2 cellular contexts compared by ENCODE assay signal in genomic region chr7:17101207-17101696, GRCh38.
TF ChIP-seq lines count a peak whose summit lies in the region.

No MANE protein-coding gene starts in this region.

TF ChIP-seq in HepG2, 621 proteins besides CTCF, POLR2A, EP300 and RAD21 (continues in another document):
- TF ChIP-seq ZMYM2 (CRISPR knock-in tag; IDR thresholded peaks at IDR 0.05) (0 out of 2 replicates have a peak, but pooled peaks have one; percentile 50), RFX3 (CRISPR knock-in tag; IDR thresholded peaks at IDR 0.05) (no peak), ASH2L (IDR thresholded peaks at IDR 0.05; ENCODE audit: insufficient read length, low read depth, low read length) (no peak), MAX (IDR thresholded peaks at IDR 0.05) (no peak), PHB2 (IDR thresholded peaks at IDR 0.05; ENCODE audit: partially characterized antibody) (no peak), MED13 (CRISPR knock-in tag; IDR thresholded peaks at IDR 0.05) (no peak), STAT6 (CRISPR knock-in tag; IDR thresholded peaks at IDR 0.05; ENCODE audit: borderline replicate concordance) (no peak), ZSCAN9 (CRISPR knock-in tag; IDR thresholded peaks at IDR 0.05; ENCODE audit: borderline replicate concordance) (no peak), GTF3A (CRISPR knock-in tag; conservative IDR thresholded peaks at IDR 0.05) (no peak), ZNF678 (CRISPR knock-in tag; IDR thresholded peaks at IDR 0.05) (no peak), SYNCRIP (IDR thresholded peaks at IDR 0.05; ENCODE audit: insufficient read depth, low read depth, low read length) (no peak), TAF15 (IDR thresholded peaks at IDR 0.05; ENCODE audit: low read depth, low read length, poor library complexity, severe bottlenecking) (no peak), ZMAT3 (CRISPR knock-in tag; conservative IDR thresholded peaks at IDR 0.05) (no peak), PHF5A (CRISPR knock-in tag; IDR thresholded peaks at IDR 0.05; ENCODE audit: low read depth, unreplicated experiment) (no peak), PCBP2 (optimal IDR thresholded peaks at IDR 0.05; ENCODE audit: low read depth, low read length, poor library complexity, severe bottlenecking) (no peak), ZNF280D (CRISPR knock-in tag; IDR thresholded peaks at IDR 0.05) (0 out of 2 replicates have a peak, but pooled peaks have one; percentile 23), GRHL1 (CRISPR knock-in tag; conservative IDR thresholded peaks at IDR 0.05) (no peak), TOPORS (CRISPR knock-in tag; IDR thresholded peaks at IDR 0.05) (0 out of 2 replicates have a peak, but pooled peaks have one; percentile 24), MAZ (IDR thresholded peaks at IDR 0.05; ENCODE audit: borderline replicate concordance, low read depth, low read length) (no peak), MAZ (CRISPR knock-in tag; IDR thresholded peaks at IDR 0.05; ENCODE audit: low read depth) (no peak), BCL6 (CRISPR knock-in tag; IDR thresholded peaks at IDR 0.05) (no peak), CEBPB (IDR thresholded peaks at IDR 0.05; ENCODE audit: borderline replicate concordance, low read depth, low read length) (peak; percentile 66; the same call in 1 of the 2 replicates), ZNF598 (CRISPR knock-in tag; IDR thresholded peaks at IDR 0.05; ENCODE audit: borderline replicate concordance) (no peak), ZMAT5 (CRISPR knock-in tag; IDR thresholded peaks at IDR 0.05; ENCODE audit: borderline replicate concordance, low read depth) (no peak)

TF ChIP-seq in IMR-90, 13 proteins besides CTCF, POLR2A, EP300 and RAD21:
- TF ChIP-seq CEBPB (IDR thresholded peaks at IDR 0.05; ENCODE audit: low read depth, low read length) (peak; percentile 64), CHD1 (IDR thresholded peaks at IDR 0.05; ENCODE audit: low read depth, low read length) (no peak)
